In the genomic region with DNA sequence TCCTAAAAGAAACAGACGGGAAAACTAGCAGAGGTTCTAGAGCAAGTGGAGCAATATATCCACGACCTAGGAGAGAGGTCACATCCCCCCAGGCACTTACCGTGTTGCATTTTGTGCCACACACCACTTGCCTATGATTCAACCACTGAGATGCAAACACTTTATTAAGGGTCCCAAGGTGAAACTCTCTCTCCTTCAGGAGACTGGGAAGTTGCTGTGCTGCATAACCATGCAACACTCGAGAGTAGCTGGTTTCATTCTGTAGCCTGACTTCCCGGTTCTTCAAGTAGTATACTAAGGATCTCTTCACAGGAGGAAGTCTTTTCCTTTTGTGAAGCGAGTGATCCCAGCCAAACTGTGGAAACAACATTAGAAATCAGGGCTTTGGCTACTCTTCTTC, we compare ENCODE assay signal across 9 cellular contexts. TPM values are rescaled to one million over a fixed set of nuclear protein-coding genes. Genes with fewer than 3 reads are reported as not detected.
DNase-seq lines count a peak whose midpoint lies in the region; ATAC-seq and TF ChIP-seq lines count a peak whose summit lies in the region.
"Had no signal": no experiment of that assay in that cellular context is flagged by ENCODE, and none has a peak within 500 bp of the region (broad histone marks: within the 10 kb centered on the region; RNA-seq: fewer than 3 reads in every experiment).

No MANE protein-coding gene starts in this region.

- peaks cover 30% of the 10 kb centered on the region for H3K36me3 Mint-ChIP-seq in activated naive CD4-positive, alpha-beta T cell treated with anti-CD3 and anti-CD28 coated beads for 36 hours (ENCODE audit: low read depth)
- peaks cover 35% of the 10 kb centered on the region for H3K36me3 Mint-ChIP-seq in activated T-helper 1 cell treated with anti-CD3 and anti-CD28 coated beads, Interleukin-12 subunit alpha, Interleukin-12 subunit beta, Interleukin-2, Interleukin-4 antibody, amounts not matched to agents 30 ng/mL and 10 ng/mL and 1 ng/mL, durations not matched to agents 14 hours and 24 hours and 36 hours (ENCODE audit: low read depth)

- peak overlapping the region in 1 of 2 donors; percentile 86 for H3K27ac ChIP-seq in tibial artery
- no peak overlapping the region for H3K27ac ChIP-seq in aorta (ENCODE audit: low read depth in 1 of 2, low read length in 2 of 2)

- H3K9me3 Mint-ChIP-seq in activated naive CD4-positive, alpha-beta T cell treated with anti-CD3 and anti-CD28 coated beads for 36 hours: no peaks in the 10 kb centered on the region
- no peaks in the 10 kb centered on the region for H3K9me3 Mint-ChIP-seq in activated T-helper 1 cell treated with anti-CD3 and anti-CD28 coated beads, Interleukin-12 subunit alpha, Interleukin-12 subunit beta, Interleukin-2, Interleukin-4 antibody, amounts not matched to agents 30 ng/mL and 10 ng/mL and 1 ng/mL, durations not matched to agents 14 hours and 24 hours and 36 hours

- peak overlapping the region; percentile 93 for H3K4me3 Mint-ChIP-seq in activated naive CD4-positive, alpha-beta T cell treated with anti-CD3 and anti-CD28 coated beads for 36 hours
- H3K4me3 Mint-ChIP-seq in activated T-helper 1 cell treated with anti-CD3 and anti-CD28 coated beads, Interleukin-12 subunit alpha, Interleukin-12 subunit beta, Interleukin-2, Interleukin-4 antibody, amounts not matched to agents 30 ng/mL and 10 ng/mL and 1 ng/mL, durations not matched to agents 14 hours and 24 hours and 36 hours: peak overlapping the region; percentile 96

- no peaks in the 10 kb centered on the region for H3K27me3 Mint-ChIP-seq in activated naive CD4-positive, alpha-beta T cell treated with anti-CD3 and anti-CD28 coated beads for 36 hours (ENCODE audit: low read depth)
- no peaks in the 10 kb centered on the region for H3K27me3 Mint-ChIP-seq in activated T-helper 1 cell treated with anti-CD3 and anti-CD28 coated beads, Interleukin-12 subunit alpha, Interleukin-12 subunit beta, Interleukin-2, Interleukin-4 antibody, amounts not matched to agents 30 ng/mL and 10 ng/mL and 1 ng/mL, durations not matched to agents 14 hours and 24 hours and 36 hours (ENCODE audit: insufficient read depth)

- H3K9me3 ChIP-seq in tibial artery (no peaks in the 10 kb centered on the region), aorta (ENCODE audit: control insufficient read depth, low read length) (no peaks in the 10 kb centered on the region)

- H3K36me3 ChIP-seq in kidney epithelial cell (ENCODE audit: control insufficient read depth, insufficient read depth, low read length): no peaks in the 10 kb centered on the region
- H3K36me3 ChIP-seq in tibial artery: peaks cover 0 to 25% (median 0%) of the 10 kb centered on the region in 3 donors
- no peaks in the 10 kb centered on the region for H3K36me3 ChIP-seq in aorta (ENCODE audit: control insufficient read depth in 1 of 2, insufficient read depth in 2 of 2, low read length in 1 of 2)

- DNase-seq in activated naive CD4-positive, alpha-beta T cell treated with anti-CD3 and anti-CD28 coated beads for 36 hours: no peak
- DNase-seq in activated naive CD4-positive, alpha-beta T cell treated with anti-CD3 and anti-CD28 coated beads, Interleukin-2, amount 50 U/mL, for 16 hours: no peak
- DNase-seq in activated T-helper 1 cell treated with anti-CD3 and anti-CD28 coated beads, Interleukin-12 subunit alpha, Interleukin-12 subunit beta, Interleukin-2, Interleukin-4 antibody, amounts not matched to agents 30 ng/mL and 10 ng/mL and 1 ng/mL, durations not matched to agents 14 hours and 24 hours and 36 hours (ENCODE audit: low spot score): no peak
- no peak for DNase-seq in kidney epithelial cell (ENCODE audit: low read depth)
- DNase-seq in tibial artery: no peak
- no peak for DNase-seq in posterior vena cava (ENCODE audit: low spot score)
- DNase-seq in HuH-7.5 (ENCODE audit: low spot score): no peak
- DNase-seq in aorta: no peak
- DNase-seq: WERI-Rb-1 had no signal

- H3K4me1 Mint-ChIP-seq in activated naive CD4-positive, alpha-beta T cell treated with anti-CD3 and anti-CD28 coated beads for 36 hours (ENCODE audit: low read depth): peaks cover 40% of the 10 kb centered on the region
- peaks cover 50% of the 10 kb centered on the region for H3K4me1 Mint-ChIP-seq in activated T-helper 1 cell treated with anti-CD3 and anti-CD28 coated beads, Interleukin-12 subunit alpha, Interleukin-12 subunit beta, Interleukin-2, Interleukin-4 antibody, amounts not matched to agents 30 ng/mL and 10 ng/mL and 1 ng/mL, durations not matched to agents 14 hours and 24 hours and 36 hours (ENCODE audit: low read depth)

- peak overlapping the region; percentile 88 for H3K27ac Mint-ChIP-seq in activated naive CD4-positive, alpha-beta T cell treated with anti-CD3 and anti-CD28 coated beads for 36 hours
- H3K27ac Mint-ChIP-seq in activated T-helper 1 cell treated with anti-CD3 and anti-CD28 coated beads, Interleukin-12 subunit alpha, Interleukin-12 subunit beta, Interleukin-2, Interleukin-4 antibody, amounts not matched to agents 30 ng/mL and 10 ng/mL and 1 ng/mL, durations not matched to agents 14 hours and 24 hours and 36 hours: peak overlapping the region; percentile 96

- TF ChIP-seq CTCF in kidney epithelial cell (IDR thresholded peaks at IDR 0.05; ENCODE audit: insufficient read depth, low read length, poor library complexity, severe bottlenecking) (no peak), tibial artery (IDR thresholded peaks at IDR 0.05) (no peak)

- H3K27me3 ChIP-seq in kidney epithelial cell (ENCODE audit: control insufficient read depth, insufficient read depth, low read length) (no peaks in the 10 kb centered on the region), tibial artery (no peaks in the 10 kb centered on the region), aorta (ENCODE audit: control insufficient read depth in 1 of 2, insufficient read depth in 2 of 2, low read length in 1 of 2) (no peaks in the 10 kb centered on the region)

- H3K4me1 ChIP-seq in tibial artery: peaks cover 0 to 40% (median 18%) of the 10 kb centered on the region in 4 donors
- no peaks in the 10 kb centered on the region for H3K4me1 ChIP-seq in aorta (ENCODE audit: control insufficient read depth in 1 of 2, insufficient read depth in 2 of 2, low read length in 2 of 2)

- 43% methylated on average over 6 of the region's 6 CpGs for WGBS in aorta, 2 donors

- H3K4me3 ChIP-seq in kidney epithelial cell (ENCODE audit: low read depth, low read length): peak overlapping the region; percentile 72
- peak overlapping the region; percentile 89 to 96 for H3K4me3 ChIP-seq in tibial artery
- H3K4me3 ChIP-seq in aorta (ENCODE audit: low read length in 2 of 2): no peak overlapping the region

- ATAC-seq in aorta (ENCODE audit: low FRiP score): no peak

- intact Hi-C loops in activated naive CD4-positive, alpha-beta T cell treated with anti-CD3 and anti-CD28 coated beads for 36 hours (cut with micrococcal nuclease): loop anchor here (5.0 to 10.0 kb wide), 3 partner anchors 332 to 653 kb away; partner anchors contain the start of genes DNAI1, FAM219A, NOL6 and SIGMAR1
- intact Hi-C loops in activated T-helper 1 cell treated with anti-CD3 and anti-CD28 coated beads, Interleukin-12 subunit alpha, Interleukin-12 subunit beta, Interleukin-2, Interleukin-4 antibody, amounts not matched to agents 30 ng/mL and 10 ng/mL and 1 ng/mL, durations not matched to agents 14 hours and 24 hours and 36 hours (cut with micrococcal nuclease): loop anchor here (10.0 kb wide), 2 partner anchors 330 to 860 kb away; partner anchors contain the start of genes DNAI1, DNAJB5 and FAM219A
- intact Hi-C loops in tibial artery (cut with DNase I; ENCODE audit: low total_unique reads): loop anchor here (5.0 kb wide), 1 partner anchor 52 kb away; the partner anchor contains the start of gene UBAP1
- intact Hi-C loops in posterior vena cava (cut with DNase I): loop anchor here in 1 of 2 donors (10.0 kb wide), 1 partner anchor 130 kb away; no protein-coding TSS in a partner anchor
- intact Hi-C loops in aorta (cut with DNase I): loop anchor here (5.0 to 10.0 kb wide), 4 partner anchors 52 to 200 kb away; partner anchors contain the start of genes UBAP1 (in 2 of the 2), KIF24 (in 1 of the 2), NUDT2 (in 1 of the 2) and UBAP2 (in 1 of the 2)

- CTCF ChIA-PET in activated naive CD4-positive, alpha-beta T cell treated with anti-CD3 and anti-CD28 coated beads for 36 hours (lab: Charles Lee): interaction anchor here (3.6 kb wide), 1 partner anchor 128 kb away, joined by 15 read pairs; no protein-coding TSS in a partner anchor

RNA-seq across cellular contexts. Expression of gene DCAF12, which starts 1.6 kb away (rescaled TPM):
- 10 to 100 TPM; 34.0 to 37.0 TPM for total RNA-seq in activated naive CD4-positive, alpha-beta T cell treated with anti-CD3 and anti-CD28 coated beads for 36 hours
- 49.7 and 52.8 TPM in 2 replicates for total RNA-seq in activated T-helper 1 cell treated with anti-CD3 and anti-CD28 coated beads, Interleukin-12 subunit alpha, Interleukin-12 subunit beta, Interleukin-2, Interleukin-4 antibody, amounts not matched to agents 30 ng/mL and 10 ng/mL and 1 ng/mL, durations not matched to agents 14 hours and 24 hours and 36 hours
- total RNA-seq in kidney epithelial cell: 39.9 and 46.3 TPM in 2 replicates
- total RNA-seq in posterior vena cava: 10 to 100 TPM; 20.5 to 32.9 TPM
- total RNA-seq in aorta: 10 to 100 TPM; 20.6 to 35.2 TPM
- polyA plus RNA-seq in aorta: 10 to 100 TPM; 10.2 to 14.5 TPM

RNA-seq across cellular contexts. Expression of gene UBAP1, which starts 53.9 kb away (rescaled TPM):
- 10 to 100 TPM; 29.9 to 31.7 TPM for total RNA-seq in activated naive CD4-positive, alpha-beta T cell treated with anti-CD3 and anti-CD28 coated beads for 36 hours
- total RNA-seq in activated T-helper 1 cell treated with anti-CD3 and anti-CD28 coated beads, Interleukin-12 subunit alpha, Interleukin-12 subunit beta, Interleukin-2, Interleukin-4 antibody, amounts not matched to agents 30 ng/mL and 10 ng/mL and 1 ng/mL, durations not matched to agents 14 hours and 24 hours and 36 hours: 30.0 and 33.4 TPM in 2 replicates
- total RNA-seq in kidney epithelial cell: 42.4 and 46.9 TPM in 2 replicates
- total RNA-seq in posterior vena cava: 10 to 100 TPM; 42.8 to 44.9 TPM
- 10 to 100 TPM; 39.3 to 41.9 TPM for total RNA-seq in aorta
- polyA plus RNA-seq in aorta: 10 to 100 TPM; 29.2 to 29.4 TPM

Comparison
In these comparisons a context has a peak if more than half of its experiments do, and no peak if none do; other contexts are left out.
1. H3K4me3 ChIP-seq: peak in kidney epithelial cell (single experiment) and tibial artery (2 of 2); none in aorta (0 of 2).